2 cellular contexts compared by ENCODE assay signal in the genomic region with DNA sequence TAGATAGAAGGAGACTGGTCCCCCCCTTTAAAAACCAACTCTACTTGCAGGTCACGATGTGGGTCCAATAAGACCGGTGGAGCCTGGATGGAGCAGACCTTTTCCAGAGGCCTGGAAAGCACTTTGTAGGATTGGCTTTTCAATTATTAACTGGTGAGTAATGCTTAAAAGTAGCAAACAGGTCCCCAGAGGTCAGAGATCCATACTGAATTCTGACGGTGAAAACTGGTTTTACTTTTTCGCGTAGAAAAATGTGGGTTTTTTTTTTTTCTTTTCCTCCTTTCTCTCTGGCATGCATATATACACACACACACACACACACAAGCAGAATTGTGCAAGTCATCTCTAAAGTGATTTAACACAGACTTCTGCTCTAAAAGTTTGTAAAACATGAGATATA.
TF ChIP-seq lines count a peak whose summit lies in the region.

No MANE protein-coding gene starts in this region.

TF ChIP-seq in HCT116, 20 proteins besides CTCF, POLR2A, EP300 and RAD21:
- no peak for TF ChIP-seq CBX3 (IDR thresholded peaks at IDR 0.05; ENCODE audit: low read depth)
- no peak for TF ChIP-seq POLR2AphosphoS5 (IDR thresholded peaks at IDR 0.05; ENCODE audit: low read depth, low read length)
- TF ChIP-seq, protein P1, sequence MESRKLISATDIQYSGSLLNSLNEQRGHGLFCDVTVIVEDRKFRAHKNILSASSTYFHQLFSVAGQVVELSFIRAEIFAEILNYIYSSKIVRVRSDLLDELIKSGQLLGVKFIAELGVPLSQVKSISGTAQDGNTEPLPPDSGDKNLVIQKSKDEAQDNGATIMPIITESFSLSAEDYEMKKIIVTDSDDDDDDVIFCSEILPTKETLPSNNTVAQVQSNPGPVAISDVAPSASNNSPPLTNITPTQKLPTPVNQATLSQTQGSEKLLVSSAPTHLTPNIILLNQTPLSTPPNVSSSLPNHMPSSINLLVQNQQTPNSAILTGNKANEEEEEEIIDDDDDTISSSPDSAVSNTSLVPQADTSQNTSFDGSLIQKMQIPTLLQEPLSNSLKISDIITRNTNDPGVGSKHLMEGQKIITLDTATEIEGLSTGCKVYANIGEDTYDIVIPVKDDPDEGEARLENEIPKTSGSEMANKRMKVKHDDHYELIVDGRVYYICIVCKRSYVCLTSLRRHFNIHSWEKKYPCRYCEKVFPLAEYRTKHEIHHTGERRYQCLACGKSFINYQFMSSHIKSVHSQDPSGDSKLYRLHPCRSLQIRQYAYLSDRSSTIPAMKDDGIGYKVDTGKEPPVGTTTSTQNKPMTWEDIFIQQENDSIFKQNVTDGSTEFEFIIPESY (IDR thresholded peaks at IDR 0.05; ENCODE audit: extremely low read depth, insufficient replicate concordance, low read length), result no peak
- TF ChIP-seq JUND (IDR thresholded peaks at IDR 0.05), result no peak
- TF ChIP-seq CEBPB (IDR thresholded peaks at IDR 0.05; ENCODE audit: low read depth), result no peak
- TF ChIP-seq EZH2 (IDR thresholded peaks at IDR 0.05), result no peak
- no peak for TF ChIP-seq ZNF274 (IDR thresholded peaks at IDR 0.05; ENCODE audit: low read depth, low read length)

TF ChIP-seq in GM12878, 131 proteins besides CTCF, POLR2A, EP300 and RAD21:
- TF ChIP-seq MEF2B (IDR thresholded peaks at IDR 0.05; ENCODE audit: partially characterized antibody, poor library complexity, severe bottlenecking) (no peak), POLR2AphosphoS5 (IDR thresholded peaks at IDR 0.05; ENCODE audit: low read length) (no peak), MXI1 (IDR thresholded peaks at IDR 0.05; ENCODE audit: low read depth, low read length) (no peak), ESRRA (IDR thresholded peaks at IDR 0.05; ENCODE audit: low read length) (no peak), SUZ12 (IDR thresholded peaks at IDR 0.05; ENCODE audit: unreplicated experiment) (no peak)
- TF ChIP-seq, protein P2, sequence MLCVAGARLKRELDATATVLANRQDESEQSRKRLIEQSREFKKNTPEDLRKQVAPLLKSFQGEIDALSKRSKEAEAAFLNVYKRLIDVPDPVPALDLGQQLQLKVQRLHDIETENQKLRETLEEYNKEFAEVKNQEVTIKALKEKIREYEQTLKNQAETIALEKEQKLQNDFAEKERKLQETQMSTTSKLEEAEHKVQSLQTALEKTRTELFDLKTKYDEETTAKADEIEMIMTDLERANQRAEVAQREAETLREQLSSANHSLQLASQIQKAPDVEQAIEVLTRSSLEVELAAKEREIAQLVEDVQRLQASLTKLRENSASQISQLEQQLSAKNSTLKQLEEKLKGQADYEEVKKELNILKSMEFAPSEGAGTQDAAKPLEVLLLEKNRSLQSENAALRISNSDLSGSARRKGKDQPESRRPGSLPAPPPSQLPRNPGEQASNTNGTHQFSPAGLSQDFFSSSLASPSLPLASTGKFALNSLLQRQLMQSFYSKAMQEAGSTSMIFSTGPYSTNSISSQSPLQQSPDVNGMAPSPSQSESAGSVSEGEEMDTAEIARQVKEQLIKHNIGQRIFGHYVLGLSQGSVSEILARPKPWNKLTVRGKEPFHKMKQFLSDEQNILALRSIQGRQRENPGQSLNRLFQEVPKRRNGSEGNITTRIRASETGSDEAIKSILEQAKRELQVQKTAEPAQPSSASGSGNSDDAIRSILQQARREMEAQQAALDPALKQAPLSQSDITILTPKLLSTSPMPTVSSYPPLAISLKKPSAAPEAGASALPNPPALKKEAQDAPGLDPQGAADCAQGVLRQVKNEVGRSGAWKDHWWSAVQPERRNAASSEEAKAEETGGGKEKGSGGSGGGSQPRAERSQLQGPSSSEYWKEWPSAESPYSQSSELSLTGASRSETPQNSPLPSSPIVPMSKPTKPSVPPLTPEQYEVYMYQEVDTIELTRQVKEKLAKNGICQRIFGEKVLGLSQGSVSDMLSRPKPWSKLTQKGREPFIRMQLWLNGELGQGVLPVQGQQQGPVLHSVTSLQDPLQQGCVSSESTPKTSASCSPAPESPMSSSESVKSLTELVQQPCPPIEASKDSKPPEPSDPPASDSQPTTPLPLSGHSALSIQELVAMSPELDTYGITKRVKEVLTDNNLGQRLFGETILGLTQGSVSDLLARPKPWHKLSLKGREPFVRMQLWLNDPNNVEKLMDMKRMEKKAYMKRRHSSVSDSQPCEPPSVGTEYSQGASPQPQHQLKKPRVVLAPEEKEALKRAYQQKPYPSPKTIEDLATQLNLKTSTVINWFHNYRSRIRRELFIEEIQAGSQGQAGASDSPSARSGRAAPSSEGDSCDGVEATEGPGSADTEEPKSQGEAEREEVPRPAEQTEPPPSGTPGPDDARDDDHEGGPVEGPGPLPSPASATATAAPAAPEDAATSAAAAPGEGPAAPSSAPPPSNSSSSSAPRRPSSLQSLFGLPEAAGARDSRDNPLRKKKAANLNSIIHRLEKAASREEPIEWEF (IDR thresholded peaks at IDR 0.05; ENCODE audit: insufficient replicate concordance, low read depth, low read length), result no peak
